2 cellular contexts compared by ENCODE assay signal in genomic region chr17:81189670-81190530, GRCh38.
TF ChIP-seq lines count a peak whose summit lies in the region.

No MANE protein-coding gene starts in this region.

TF ChIP-seq in HCT116, 20 proteins besides CTCF, POLR2A, EP300 and RAD21:
- no peak for TF ChIP-seq MAX (IDR thresholded peaks at IDR 0.05)
- no peak for TF ChIP-seq EZH2phosphoT487 (IDR thresholded peaks at IDR 0.05; ENCODE audit: borderline replicate concordance)
- no peak for TF ChIP-seq ZBTB33 (IDR thresholded peaks at IDR 0.05; ENCODE audit: extremely low read depth, insufficient replicate concordance, low read length)

TF ChIP-seq in K562, 482 proteins besides CTCF, POLR2A, EP300 and RAD21:
- TF ChIP-seq ZBTB49 (CRISPR knock-in tag; IDR thresholded peaks at IDR 0.05; ENCODE audit: borderline replicate concordance), result no peak
- 0 out of 2 replicates have a peak, but pooled peaks have one; percentile 11 for TF ChIP-seq POLR2G (IDR thresholded peaks at IDR 0.05; ENCODE audit: low read depth, low read length)
- no peak for TF ChIP-seq ZNF316 (IDR thresholded peaks at IDR 0.05)
- no peak for TF ChIP-seq KAT8 (IDR thresholded peaks at IDR 0.05; ENCODE audit: low read depth)
- no peak for TF ChIP-seq NCOA1 (IDR thresholded peaks at IDR 0.05; ENCODE audit: low read depth)
TF ChIP-seq in K562: peak in this region for 1.
